ENCODE assay signal across 8 cellular contexts in the genomic region with DNA sequence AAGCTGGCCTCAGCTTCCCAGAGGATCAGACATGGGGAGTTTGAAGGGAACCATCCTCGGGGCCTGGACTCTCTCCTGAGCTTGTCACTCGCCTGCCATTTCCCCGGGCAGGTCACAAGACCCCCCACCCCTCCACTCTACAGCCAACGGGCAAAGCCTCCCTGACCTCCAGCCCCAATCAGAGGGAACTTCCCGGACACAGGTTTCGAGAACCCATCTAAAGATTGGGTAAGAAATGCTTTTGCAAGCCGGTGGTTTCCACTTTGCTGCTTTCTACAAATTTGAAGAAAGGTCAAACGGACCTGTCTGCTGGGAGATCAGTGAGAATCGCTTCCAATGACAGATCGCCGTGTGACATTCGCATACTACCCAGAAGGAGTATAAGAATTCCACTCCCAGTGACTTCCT.
DNase-seq lines count a peak whose midpoint lies in the region; ATAC-seq lines count a peak whose summit lies in the region.

No MANE protein-coding gene starts in this region.

- no peaks in the 10 kb centered on the region for H3K27me3 ChIP-seq in GM23248 (replicated peaks; ENCODE audit: insufficient read depth)

- no peaks in the 10 kb centered on the region for H3K9me3 Mint-ChIP-seq in immature natural killer cell

- peak overlapping the region in 1 of 6 donors; percentile 42 for H3K27ac Mint-ChIP-seq in immature natural killer cell

- H3K4me3 ChIP-seq in GM23248, result peak overlapping the region; percentile 60

- H3K4me3 Mint-ChIP-seq in immature natural killer cell, result peak overlapping the region in 4 of 5 donors; percentile 5 to 80 (median 36)

- peak overlapping the region; percentile 78 for H3K9ac ChIP-seq in GM23248

- H3K4me1 Mint-ChIP-seq in immature natural killer cell, result peaks cover 11 to 18% of the 10 kb centered on the region in 2 donors

- peak; percentile 30 for ATAC-seq in GM18858 (IDR thresholded peaks at IDR 0.05; ENCODE audit: unreplicated experiment)

- peaks cover 0 to 6% (median 4%) of the 10 kb centered on the region in 3 donors for H3K27me3 Mint-ChIP-seq in immature natural killer cell (ENCODE audit: low read depth in 3 of 3)

- H2AFZ ChIP-seq in GM23248, result peak overlapping the region; percentile 61

- H3K4me2 ChIP-seq in GM23248 (ENCODE audit: unreplicated experiment), result peak overlapping the region; percentile 92

- H3K9me2 ChIP-seq in GM23248 (ENCODE audit: insufficient read depth), result no peaks in the 10 kb centered on the region

- 42 to 44% methylated on average over 12 of the region's 12 CpGs for WGBS in GM23248 (ENCODE audit: low coverage in 1 of 2, low lambda C conversion rate in 2 of 2, missing lambda C conversion rate in 2 of 2), 2 experiments

- no peaks in the 10 kb centered on the region for H4K20me1 ChIP-seq in GM23248 (ENCODE audit: insufficient read depth)

- peaks cover 21% of the 10 kb centered on the region for H3F3A ChIP-seq in GM23248 (ENCODE audit: insufficient read depth)

- in situ Hi-C loops in GM23248 (cut with MboI), result no loop called here

- peak overlapping the region; percentile 92 for H3K27ac ChIP-seq in GM23248

- no peaks in the 10 kb centered on the region for H3K9me3 ChIP-seq in GM23248 (ENCODE audit: low read depth)

- DNase-seq in GM23248, result peak; percentile 33
- peak; percentile 78 to 83 for DNase-seq in NOMO-1 (lab: John Stamatoyannopoulos, UW; ENCODE audit: unreplicated experiment in 2 of 2)
- DNase-seq in immature natural killer cell, result no peak
- DNase-seq in COLO668 (lab: John Stamatoyannopoulos, UW; ENCODE audit: unreplicated experiment), result no peak
- DNase-seq in Kasumi-1 (lab: John Stamatoyannopoulos, UW), result no peak
- DNase-seq in NCI-H748 (lab: John Stamatoyannopoulos, UW; ENCODE audit: unreplicated experiment), result no peak
- DNase-seq in hippocampal formation (lab: John Stamatoyannopoulos, UW), result no peak

- H3K36me3 Mint-ChIP-seq in immature natural killer cell, result no peaks in the 10 kb centered on the region

- H3K36me3 ChIP-seq in GM23248 (ENCODE audit: low read depth), result no peaks in the 10 kb centered on the region

- no peaks in the 10 kb centered on the region for H3K79me2 ChIP-seq in GM23248 (ENCODE audit: insufficient read depth)

- H3K4me1 ChIP-seq in GM23248 (ENCODE audit: insufficient read depth), result peaks cover 15% of the 10 kb centered on the region

Comparison
In these comparisons a context has a peak if more than half of its experiments do, and no peak if none do; other contexts are left out.
1. DNase-seq: peak in GM23248 (single experiment) and NOMO-1 (2 of 2); none in immature natural killer cell (0 of 3), COLO668 (single experiment), Kasumi-1 (0 of 2), NCI-H748 (single experiment) and hippocampal formation (0 of 2).